Comparison of ENCODE assay signal across 25 cellular contexts in genomic region chr4:73885570-73886230, GRCh38. TPM values are rescaled to one million over a fixed set of nuclear protein-coding genes. Genes with fewer than 3 reads are reported as not detected.
A peak's percentile ranks its signal among the peaks of the same experiment; 100 is the strongest.
DNase-seq lines count a peak whose midpoint lies in the region; FAIRE-seq and TF ChIP-seq lines count a peak whose summit lies in the region.
"Had no signal": no experiment of that assay in that cellular context is flagged by ENCODE, and none has a peak within 500 bp of the region (broad histone marks: within the 10 kb centered on the region; RNA-seq: fewer than 3 reads in every experiment).

No MANE protein-coding gene starts in this region.

- no peak for FAIRE-seq in GM19239 (lab: Jason Lieb, UNC)
- FAIRE-seq: H1, kidney had no signal

- H3K4me3 ChIP-seq in MG63 = no peak overlapping the region
- H3K4me3 ChIP-seq in cardiac fibroblast (replicated peaks in 1 of 2; ENCODE audit: low read depth in 2 of 2, low read length in 2 of 2) = no peak overlapping the region
- H3K4me3 ChIP-seq in CD8-positive, alpha-beta memory T cell (ENCODE audit: low read length) = no peak overlapping the region

- no peaks in the 10 kb centered on the region for H3K9me3 ChIP-seq in MG63
- no peaks in the 10 kb centered on the region for H3K9me3 ChIP-seq in CD8-positive, alpha-beta memory T cell (ENCODE audit: low read length)
- H3K9me3 ChIP-seq: BE2C had no signal

- H3K9me3 Mint-ChIP-seq in osteocyte (ENCODE audit: unreplicated experiment) = no peaks in the 10 kb centered on the region
- peaks cover 0 to 6% (median 0%) of the 10 kb centered on the region in 5 donors for H3K9me3 Mint-ChIP-seq in CD8-positive, alpha-beta memory T cell
- H3K9me3 Mint-ChIP-seq: activated CD4-positive, alpha-beta memory T cell treated with anti-CD3 and anti-CD28 coated beads for 36 hours; memory B cell; stimulated activated memory B cell treated with anti-CD40 and anti-IgM and Interleukin-4, amounts not matched to agents 10 μg/mL and 1 μg/mL and 100 μg/mL, for 72 hours; WTC11 had no signal

- H3K4me1 ChIP-seq in CD8-positive, alpha-beta memory T cell (ENCODE audit: insufficient read depth, low read length) = no peaks in the 10 kb centered on the region
- H3K4me1 ChIP-seq: BE2C, parathyroid adenoma had no signal

- peak; percentile 71 for DNase-seq in ELR (ENCODE audit: low read depth)
- peak; percentile 69 for DNase-seq in MG63
- peak; percentile 35 to 88 for DNase-seq in cardiac fibroblast (ENCODE audit: low read depth in 2 of 2)
- DNase-seq in osteocyte (ENCODE audit: extremely low spot score, unreplicated experiment) = no peak
- DNase-seq in CD8-positive, alpha-beta memory T cell = no peak
- DNase-seq in mucosa of gallbladder (ENCODE audit: low spot score) = no peak
- DNase-seq in GM19239 (ENCODE audit: insufficient read length, low spot score) = no peak
- DNase-seq: activated CD4-positive, alpha-beta memory T cell treated with anti-CD3 and anti-CD28 coated beads for 36 hours; activated naive CD4-positive, alpha-beta T cell; amniotic stem cell; BE2C; effector memory CD8-positive, alpha-beta T cell; kidney; naive thymus-derived CD4-positive, alpha-beta T cell; NCI-H2081; NCI-H524; T-helper 1 cell had no signal

- no peaks in the 10 kb centered on the region for H3K36me3 Mint-ChIP-seq in osteocyte (ENCODE audit: unreplicated experiment)
- no peaks in the 10 kb centered on the region for H3K36me3 Mint-ChIP-seq in CD8-positive, alpha-beta memory T cell
- H3K36me3 Mint-ChIP-seq: activated CD4-positive, alpha-beta memory T cell treated with anti-CD3 and anti-CD28 coated beads for 36 hours; memory B cell; naive thymus-derived CD4-positive, alpha-beta T cell; stimulated activated memory B cell treated with anti-CD40 and anti-IgM and Interleukin-4, amounts not matched to agents 10 μg/mL and 1 μg/mL and 100 μg/mL, for 72 hours; WTC11 had no signal

- no peaks in the 10 kb centered on the region for H3K27me3 Mint-ChIP-seq in osteocyte (ENCODE audit: unreplicated experiment)
- no peaks in the 10 kb centered on the region for H3K27me3 Mint-ChIP-seq in CD8-positive, alpha-beta memory T cell
- H3K27me3 Mint-ChIP-seq: activated CD4-positive, alpha-beta memory T cell treated with anti-CD3 and anti-CD28 coated beads for 36 hours; effector memory CD8-positive, alpha-beta T cell had no signal

- TF ChIP-seq CTCF in cardiac fibroblast (IDR thresholded peaks at IDR 0.05; ENCODE audit: low read depth, low read length) (no peak), osteocyte (IDR thresholded peaks at IDR 0.05) (no peak)

- CTCF ChIA-PET in CD8-positive, alpha-beta memory T cell (lab: Charles Lee) = no interaction called here

- POLR2A ChIA-PET in CD8-positive, alpha-beta memory T cell (lab: Charles Lee) = no interaction called here

- peaks cover 68% of the 10 kb centered on the region for H3K4me1 Mint-ChIP-seq in osteocyte (ENCODE audit: unreplicated experiment)
- H3K4me1 Mint-ChIP-seq in CD8-positive, alpha-beta memory T cell = no peaks in the 10 kb centered on the region
- H3K4me1 Mint-ChIP-seq: memory B cell; stimulated activated memory B cell treated with anti-CD40 and anti-IgM and Interleukin-4, amounts not matched to agents 10 μg/mL and 1 μg/mL and 100 μg/mL, for 72 hours had no signal

- H3K27me3 ChIP-seq in MG63 = no peaks in the 10 kb centered on the region
- H3K27me3 ChIP-seq in CD8-positive, alpha-beta memory T cell (ENCODE audit: insufficient read depth, low read length, poor library complexity, severe bottlenecking) = no peaks in the 10 kb centered on the region
- H3K27me3 ChIP-seq: BE2C had no signal

- no peaks in the 10 kb centered on the region for H3K36me3 ChIP-seq in MG63
- H3K36me3 ChIP-seq in CD8-positive, alpha-beta memory T cell (ENCODE audit: insufficient read depth, low read length) = no peaks in the 10 kb centered on the region
- H3K36me3 ChIP-seq: BE2C had no signal

- H3K4me3 Mint-ChIP-seq in osteocyte (ENCODE audit: unreplicated experiment) = no peak overlapping the region
- no peak overlapping the region for H3K4me3 Mint-ChIP-seq in CD8-positive, alpha-beta memory T cell
- H3K4me3 Mint-ChIP-seq: activated CD4-positive, alpha-beta memory T cell treated with anti-CD3 and anti-CD28 coated beads for 36 hours; effector memory CD8-positive, alpha-beta T cell; memory B cell; naive thymus-derived CD4-positive, alpha-beta T cell; stimulated activated memory B cell treated with anti-CD40 and anti-IgM and Interleukin-4, amounts not matched to agents 10 μg/mL and 1 μg/mL and 100 μg/mL, for 72 hours; WTC11 had no signal

- H3K27ac ChIP-seq in CD8-positive, alpha-beta memory T cell (ENCODE audit: low read depth, low read length) = no peak overlapping the region
- H3K27ac ChIP-seq: parathyroid adenoma had no signal

- peak overlapping the region; percentile 76 for H3K27ac Mint-ChIP-seq in osteocyte (ENCODE audit: unreplicated experiment)
- H3K27ac Mint-ChIP-seq in CD8-positive, alpha-beta memory T cell = no peak overlapping the region
- H3K27ac Mint-ChIP-seq: activated CD4-positive, alpha-beta memory T cell treated with anti-CD3 and anti-CD28 coated beads for 36 hours; effector memory CD8-positive, alpha-beta T cell; memory B cell; naive thymus-derived CD4-positive, alpha-beta T cell; stimulated activated memory B cell treated with anti-CD40 and anti-IgM and Interleukin-4, amounts not matched to agents 10 μg/mL and 1 μg/mL and 100 μg/mL, for 72 hours; WTC11 had no signal

RNA-seq across cellular contexts. Expression of gene CXCL1, which starts 16.5 kb away (rescaled TPM):
- 0.20 and 2.5 TPM in 2 replicates for total RNA-seq in MG63 (2014; rRNA removed; shearing (Covaris generic); ENCODE audit: low replicate concordance)
- total RNA-seq in osteocyte = 118 and 132 TPM in 2 replicates
- total RNA-seq in CD8-positive, alpha-beta memory T cell = not detected
- polyA plus RNA-seq in CD8-positive, alpha-beta memory T cell = not detected
- total RNA-seq in mucosa of gallbladder = 0.58 TPM
- total RNA-seq: activated CD4-positive, alpha-beta memory T cell treated with anti-CD3 and anti-CD28 coated beads for 36 hours had no signal
- polyA plus RNA-seq: naive thymus-derived CD4-positive, alpha-beta T cell had no signal

RNA-seq across cellular contexts. Expression of gene PF4V1, which starts 32.6 kb away (rescaled TPM):
- not detected in 2 replicates for total RNA-seq in MG63 (2014; rRNA removed; shearing (Covaris generic); ENCODE audit: low replicate concordance)
- 0.78 TPM in 1 of 2 replicates, not detected in the other for total RNA-seq in osteocyte
- total RNA-seq in CD8-positive, alpha-beta memory T cell = not detected
- not detected for polyA plus RNA-seq in CD8-positive, alpha-beta memory T cell
- not detected for total RNA-seq in mucosa of gallbladder
- total RNA-seq: activated CD4-positive, alpha-beta memory T cell treated with anti-CD3 and anti-CD28 coated beads for 36 hours; cerebellum; H1; naive thymus-derived CD4-positive, alpha-beta T cell; Right ventricle myocardium inferior; sciatic nerve; WTC11 had no signal
- polyA plus RNA-seq: H1; naive thymus-derived CD4-positive, alpha-beta T cell had no signal

RNA-seq across cellular contexts. Expression of gene CXCL6, which starts 49.2 kb away (rescaled TPM):
- 1.5 and 7.6 TPM in 2 replicates for total RNA-seq in MG63 (2014; rRNA removed; shearing (Covaris generic); ENCODE audit: low replicate concordance)
- 35.3 and 37.6 TPM in 2 replicates for total RNA-seq in osteocyte
- not detected for total RNA-seq in CD8-positive, alpha-beta memory T cell
- not detected for polyA plus RNA-seq in CD8-positive, alpha-beta memory T cell
- 3.4 TPM for total RNA-seq in mucosa of gallbladder
- total RNA-seq: activated CD4-positive, alpha-beta memory T cell treated with anti-CD3 and anti-CD28 coated beads for 36 hours; naive thymus-derived CD4-positive, alpha-beta T cell had no signal
- polyA plus RNA-seq: naive thymus-derived CD4-positive, alpha-beta T cell had no signal

Comparison
In these comparisons a context has a peak if more than half of its experiments do, and no peak if none do; other contexts are left out.
1. DNase-seq: peak in ELR (single experiment), MG63 (single experiment) and cardiac fibroblast (2 of 2); none in osteocyte (single experiment), CD8-positive, alpha-beta memory T cell (0 of 5), mucosa of gallbladder (single experiment) and GM19239 (single experiment).
2. RNA of gene CXCL1, which starts 16.5 kb away (total RNA-seq): 118 to 132 TPM in osteocyte; 0.20 to 2.5 TPM in MG63, 0.58 TPM in mucosa of gallbladder (single experiment) and not detected in CD8-positive, alpha-beta memory T cell; every median in the first group is over 10 times any median in the second.